ENCODE assay signal across 1 cellular context in the genomic region with DNA sequence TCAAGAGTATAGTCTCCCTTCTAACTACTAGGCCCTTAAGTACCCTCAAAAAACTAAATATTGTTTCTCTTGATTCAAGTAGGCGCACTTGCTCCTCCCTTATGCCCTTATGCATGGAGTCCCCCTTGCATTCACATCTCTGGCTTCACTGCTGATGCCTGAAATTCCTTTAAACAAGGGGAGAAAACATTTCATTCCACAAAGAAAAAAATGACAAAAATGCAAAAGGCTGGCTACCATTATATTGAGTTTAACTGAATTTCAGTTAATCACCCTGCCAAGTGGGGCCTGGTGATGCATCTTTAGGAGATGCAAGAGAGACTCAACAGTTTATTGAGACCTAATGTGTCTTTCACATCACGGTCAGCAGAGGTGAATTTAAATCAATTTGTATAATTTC.
TF ChIP-seq lines count a peak whose summit lies in the region.

No MANE protein-coding gene starts in this region.

TF ChIP-seq in K562, 482 proteins besides CTCF, POLR2A, EP300 and RAD21:
- TF ChIP-seq SUPT5H (IDR thresholded peaks at IDR 0.05) (0 out of 2 replicates have a peak, but pooled peaks have one; percentile 18), MAZ (CRISPR knock-in tag; conservative IDR thresholded peaks at IDR 0.05 in 1 of 2, IDR thresholded peaks at IDR 0.05 in 1 of 2) (no peak), RBM22 (IDR thresholded peaks at IDR 0.05; ENCODE audit: low read depth, low read length, poor library complexity, severe bottlenecking) (no peak), HOXB6 (CRISPR knock-in tag; IDR thresholded peaks at IDR 0.05; ENCODE audit: borderline replicate concordance) (no peak), MAFF (IDR thresholded peaks at IDR 0.05; ENCODE audit: low read length) (no peak), POLR2B (IDR thresholded peaks at IDR 0.05; ENCODE audit: low read depth, partially characterized antibody) (peak; percentile 13), ZNF75A (CRISPR knock-in tag; IDR thresholded peaks at IDR 0.05) (no peak)
